In the genomic region with DNA sequence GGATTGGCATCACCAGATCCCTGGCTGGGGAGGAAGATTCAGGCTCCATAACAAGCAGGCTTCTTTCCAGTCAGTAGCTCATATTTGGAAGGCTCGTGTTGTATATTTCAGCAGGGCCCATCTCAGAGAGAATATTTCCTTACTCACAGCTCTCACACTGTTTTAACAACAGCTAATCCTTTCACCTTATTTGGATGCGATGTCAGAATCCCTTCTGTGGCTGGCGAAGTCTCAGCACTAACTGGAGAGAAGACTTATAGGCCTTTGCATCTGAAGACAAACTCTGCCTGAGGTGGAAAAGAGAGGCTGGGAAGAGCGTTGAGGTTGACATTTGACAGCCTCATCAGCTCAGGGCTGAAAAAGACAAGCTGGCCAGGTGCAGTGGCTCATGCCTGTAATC, we compare ENCODE assay signal across 26 cellular contexts.
"Had no signal": no experiment of that assay in that cellular context is flagged by ENCODE, and none has a peak within 500 bp of the region (broad histone marks: within the 10 kb centered on the region; RNA-seq: fewer than 3 reads in every experiment).

No MANE protein-coding gene starts in this region.

- ATAC-seq: activated CD4-positive, alpha-beta T cell treated with anti-CD3 and anti-CD28 coated beads for 36 hours; heart right ventricle; left lung; naive thymus-derived CD8-positive, alpha-beta T cell; pancreas; psoas muscle had no signal

- H3K27me3 Mint-ChIP-seq: activated CD4-positive, alpha-beta T cell treated with anti-CD3 and anti-CD28 coated beads for 36 hours; activated naive CD8-positive, alpha-beta T cell; naive thymus-derived CD8-positive, alpha-beta T cell; type B pancreatic cell had no signal

- H3K4me3 Mint-ChIP-seq: activated CD4-positive, alpha-beta T cell treated with anti-CD3 and anti-CD28 coated beads for 36 hours; activated naive CD8-positive, alpha-beta T cell; naive thymus-derived CD8-positive, alpha-beta T cell; neural crest cell; type B pancreatic cell had no signal

- H3K36me3 Mint-ChIP-seq: type B pancreatic cell had no signal

- H3K4me1 ChIP-seq: left lung, pancreas, psoas muscle had no signal

- H3K36me3 ChIP-seq: heart right ventricle, left lung, pancreas, right atrium auricular region, spleen, thoracic aorta had no signal

- DNase-seq: activated CD4-positive, alpha-beta T cell treated with anti-CD3 and anti-CD28 coated beads for 36 hours; activated CD4-positive, alpha-beta T cell treated with anti-CD3 and anti-CD28 coated beads, Interleukin-2, amount 50 U/mL, for 4 hours; activated CD4-positive, CD25-positive, alpha-beta regulatory T cell; activated effector memory CD4-positive, alpha-beta T cell treated with Interleukin-2 at 50 U/mL for 16 hours; activated naive CD4-positive, alpha-beta T cell treated with Interleukin-2 at 50 U/mL for 16 hours; activated T-cell treated with anti-CD3 and anti-CD28 coated beads for 4 hours; anterior cingulate cortex; effector CD8-positive, alpha-beta T cell; erythroblast; foreskin fibroblast; heart right ventricle; left lung; mesendoderm; naive thymus-derived CD8-positive, alpha-beta T cell; nucleus accumbens; pancreas; psoas muscle; spleen; stimulated activated CD4-positive, alpha-beta T cell treated with anti-CD3 and anti-CD28 coated beads, Interleukin-2, amount 100 ng/mL, for 48 hours; stimulated activated naive CD4-positive, alpha-beta T cell treated with Interleukin-2 at 50 U/mL for 16 hours had no signal

- H3K27ac ChIP-seq: left lung, pancreas, psoas muscle, right atrium auricular region, spleen, thoracic aorta had no signal

- H3K9me3 ChIP-seq: pancreas, thoracic aorta had no signal

- H3K27me3 ChIP-seq: heart right ventricle, left lung, pancreas, right atrium auricular region, spleen had no signal

- H3K27ac Mint-ChIP-seq: activated CD4-positive, alpha-beta T cell treated with anti-CD3 and anti-CD28 coated beads for 36 hours; activated naive CD8-positive, alpha-beta T cell; type B pancreatic cell had no signal

- H3K4me3 ChIP-seq: heart right ventricle, left lung, lung, pancreas, psoas muscle, right atrium auricular region, spleen, thoracic aorta had no signal

- H3K4me1 Mint-ChIP-seq: neural crest cell had no signal
